8 cellular contexts compared by ENCODE assay signal in genomic region chr12:46124848-46125619, GRCh38.
DNase-seq lines count a peak whose midpoint lies in the region; ATAC-seq lines count a peak whose summit lies in the region.

No MANE protein-coding gene starts in this region.

- DNase-seq in SKM-1 treated with dmso at 0.1 percent for 144 hours (lab: John Stamatoyannopoulos, UW; ENCODE audit: unreplicated experiment): peak; percentile 23
- no peak for DNase-seq in SKM-1 (lab: John Stamatoyannopoulos, UW; ENCODE audit: unreplicated experiment)
- DNase-seq in NCI-H2227 treated with DMSO at 0.1 percent for 48 hours (lab: John Stamatoyannopoulos, UW): peak; percentile 46
- peak; percentile 23 for DNase-seq in activated CD4-positive, alpha-beta T cell treated with anti-CD3 and anti-CD28 coated beads for 1 hour
- DNase-seq in dermis microvascular lymphatic vessel endothelial cell (ENCODE audit: low read depth in 2 of 2): peak; percentile 84 to 86
- DNase-seq in lung microvascular endothelial cell (ENCODE audit: low read depth in 2 of 2): peak; percentile 85 to 91
- DNase-seq in stimulated activated CD8-positive, alpha-beta memory T cell treated with anti-CD3 and anti-CD28 coated beads, Interleukin-15, amount 100 ng/mL, for 48 hours (ENCODE audit: low read depth in 2 of 2): peak; percentile 3 to 9

- ATAC-seq in HG02973 (IDR thresholded peaks at IDR 0.05; ENCODE audit: unreplicated experiment): peak; percentile 83
